In genomic region chr2:31012384-31012783, GRCh38 we compare ENCODE assay signal across 18 cellular contexts.
DNase-seq lines count a peak whose midpoint lies in the region; ATAC-seq, FAIRE-seq and TF ChIP-seq lines count a peak whose summit lies in the region.
"Had no signal": no experiment of that assay in that cellular context is flagged by ENCODE, and none has a peak within 500 bp of the region (broad histone marks: within the 10 kb centered on the region; RNA-seq: fewer than 3 reads in every experiment).

No MANE protein-coding gene starts in this region.

- H3K36me3 ChIP-seq in H1 (ENCODE audit: control insufficient read depth in 2 of 4, insufficient read depth in 4 of 4, low read length in 3 of 4), result no peaks in the 10 kb centered on the region
- H3K36me3 ChIP-seq in neutrophil, result no peaks in the 10 kb centered on the region
- H3K36me3 ChIP-seq in PC-3 (ENCODE audit: low read depth, low read length), result no peaks in the 10 kb centered on the region

- H3K4me2 ChIP-seq in H1 (ENCODE audit: insufficient read depth in 1 of 2, low read depth in 2 of 2, low read length in 2 of 2), result no peak overlapping the region
- no peak overlapping the region for H3K4me2 ChIP-seq in PC-3 (ENCODE audit: low read length)

- peak overlapping the region; percentile 68; the same call in 1 of the 2 replicates for H2BK12ac ChIP-seq in H1 (ENCODE audit: low read depth, low read length)

- H3K27me3 ChIP-seq in H1 (replicated peaks in 1 of 4; ENCODE audit: control insufficient read depth in 3 of 4, extremely low read depth in 1 of 4, insufficient read depth in 3 of 4, low read length in 3 of 4) (no peaks in the 10 kb centered on the region), neutrophil (no peaks in the 10 kb centered on the region), PC-3 (ENCODE audit: low read length) (peaks cover 15% of the 10 kb centered on the region; the same call in 1 of the 2 replicates)

- no peak overlapping the region for H3K4ac ChIP-seq in H1 (replicated peaks; ENCODE audit: insufficient read length, low read depth, low read length)

- H4K91ac ChIP-seq in H1 (replicated peaks; ENCODE audit: insufficient read length, low read length), result no peak overlapping the region

- H2BK15ac ChIP-seq in H1 (ENCODE audit: low read length), result no peak overlapping the region

- intact Hi-C loops in PC-3 (cut with micrococcal nuclease), result no loop called here

- no peak overlapping the region for H3K23ac ChIP-seq in H1 (ENCODE audit: insufficient read length)

- H4K20me1 ChIP-seq in H1 (replicated peaks in 1 of 2; ENCODE audit: control insufficient read depth in 1 of 2, insufficient read depth in 2 of 2, low read length in 2 of 2) (no peaks in the 10 kb centered on the region), PC-3 (ENCODE audit: low read length) (no peaks in the 10 kb centered on the region)

- FAIRE-seq in H1 (lab: Jason Lieb, UNC), result no peak
- FAIRE-seq: G401.6, GM18507 had no signal

- WGBS in H1 (ENCODE audit: extremely low coverage in 1 of 2, insufficient coverage in 1 of 2, insufficient read length in 1 of 2, insufficient replicate concordance in 2 of 2, low coverage in 1 of 2, low lambda C conversion rate in 2 of 2, missing lambda C conversion rate in 1 of 2), 2 experiments, result 92% methylated on average over 1 of the region's 1 CpG; no CpG with 5 or more reads in 1 of the 2 experiments

- H3K23me2 ChIP-seq in H1 (ENCODE audit: low read depth, low read length), result no peaks in the 10 kb centered on the region

- DNase-seq in NCI-H1417 (lab: John Stamatoyannopoulos, UW) (peak in 2 of 3 experiments; percentile 69 to 84), NCI-H1417 treated with DMSO at 0.1 percent for 48 hours (lab: John Stamatoyannopoulos, UW) (no peak), H1 (ENCODE audit: low read depth in 1 of 2, low spot score in 2 of 2) (no peak), PC-3 (no peak)
- DNase-seq: CD8-positive, alpha-beta memory T cell; DMS79 treated with DMSO at 0.1 percent for 48 hours; GOT3; Kasumi-1; NCI-H2029 treated with DMSO at 0.1 percent for 48 hours; NCI-H524 treated with DMSO at 0.1 percent for 48 hours; SIG-M5 had no signal

- H3K27ac ChIP-seq in H1 (ENCODE audit: low read depth, low read length) (no peak overlapping the region), neutrophil (peak overlapping the region; percentile 73), PC-3 (ENCODE audit: low read length) (no peak overlapping the region)
- H3K27ac ChIP-seq: 22Rv1 had no signal

- H4K8ac ChIP-seq in H1 (ENCODE audit: extremely low read depth, insufficient read depth, low read length), result no peak overlapping the region

- H4K5ac ChIP-seq in H1 (ENCODE audit: insufficient read length, low read depth, low read length), result no peak overlapping the region

- H3K4me3 ChIP-seq in H1 (ENCODE audit: extremely low read depth in 1 of 4, insufficient read depth in 2 of 4, low read depth in 3 of 4, low read length in 4 of 4) (no peak overlapping the region), neutrophil (ENCODE audit: low read depth in 1 of 2, low read length in 1 of 2) (peak overlapping the region in 1 of 2 experiments; percentile 8), PC-3 (ENCODE audit: low read length) (no peak overlapping the region)

- BruUV-seq in PC-3 (replicated peaks; lab: Mats Ljungman, UMichigan), result no TSS peak

- H2AK5ac ChIP-seq in H1 (ENCODE audit: low read depth, low read length), result 0 out of 2 replicates have a peak overlapping the region, but pooled peaks have one; percentile 65

- H2BK5ac ChIP-seq in H1 (ENCODE audit: low read depth, low read length), result no peak overlapping the region

- H3F3A ChIP-seq in PC-3 (ENCODE audit: low read length, unreplicated experiment), result no peaks in the 10 kb centered on the region

- no peaks in the 10 kb centered on the region for H3K79me2 ChIP-seq in H1 (ENCODE audit: control insufficient read depth in 1 of 2, insufficient read depth in 2 of 2, low read length in 2 of 2)
- no peaks in the 10 kb centered on the region for H3K79me2 ChIP-seq in PC-3 (ENCODE audit: low read length)

- peak; percentile 52 for ATAC-seq in HG03280 (IDR thresholded peaks at IDR 0.05; ENCODE audit: unreplicated experiment)
- no peak for ATAC-seq in PC-3
- no peak for ATAC-seq in HG02884 (IDR thresholded peaks at IDR 0.05; ENCODE audit: unreplicated experiment)
- no peak for ATAC-seq in HG03196 (IDR thresholded peaks at IDR 0.05; ENCODE audit: unreplicated experiment)

- H2BK120ac ChIP-seq in H1 (replicated peaks; ENCODE audit: low read depth, low read length), result no peak overlapping the region

- H2AFZ ChIP-seq in H1 (ENCODE audit: low read length) (no peak overlapping the region), PC-3 (ENCODE audit: low read length) (no peak overlapping the region)

- CTCF ChIA-PET in H1 (lab: Charles Lee; ENCODE audit: partially characterized antibody) (interaction anchor here (1.4 to 1.8 kb wide), 3 partner anchors 16 to 158 kb away, joined by 4 to 7 read pairs (median 4); no protein-coding TSS in a partner anchor), PC-3 (lab: Charles Lee) (no interaction called here)

- TF ChIP-seq POLR2A in H1 (IDR thresholded peaks at IDR 0.05; ENCODE audit: control extremely low read depth in 1 of 2, low read depth in 2 of 2, low read length in 2 of 2), result no peak

- no peaks in the 10 kb centered on the region for H3K9me2 ChIP-seq in PC-3 (replicated peaks; ENCODE audit: low read length)

- POLR2A ChIA-PET in H1 (lab: Charles Lee; ENCODE audit: partially characterized antibody) (no interaction called here), PC-3 (lab: Charles Lee; ENCODE audit: unreplicated experiment) (no interaction called here)

- peaks cover 2 to 4% (median 3%) of the 10 kb centered on the region in 4 experiments; a peak in 3 of 7 replicates for H3K4me1 ChIP-seq in H1 (replicated peaks in 1 of 4; ENCODE audit: control insufficient read depth in 3 of 4, insufficient read depth in 4 of 4, low read length in 3 of 4)
- H3K4me1 ChIP-seq in neutrophil (ENCODE audit: control insufficient read depth in 1 of 2, insufficient read depth in 1 of 2, low read depth in 1 of 2, low read length in 1 of 2), result peaks cover 35 to 45% of the 10 kb centered on the region in 2 experiments
- no peaks in the 10 kb centered on the region for H3K4me1 ChIP-seq in PC-3 (ENCODE audit: insufficient read depth, low read length)

- no peak overlapping the region for H3K14ac ChIP-seq in H1 (ENCODE audit: insufficient read length)

- no peak for TF ChIP-seq RAD21 in H1 (IDR thresholded peaks at IDR 0.05 in 1 of 2, conservative IDR thresholded peaks at IDR 0.05 in 1 of 2; ENCODE audit: low read depth in 2 of 2, low read length in 2 of 2)

- TF ChIP-seq CTCF in H1 (IDR thresholded peaks at IDR 0.05; ENCODE audit: control extremely low read depth in 1 of 3, insufficient read depth in 1 of 3, low read depth in 1 of 3, low read length in 3 of 3), result no peak
- no peak for TF ChIP-seq CTCF in neutrophil (IDR thresholded peaks at IDR 0.05)
- no peak for TF ChIP-seq CTCF in PC-3 (conservative IDR thresholded peaks at IDR 0.05; ENCODE audit: low read depth, low read length)

- no peak overlapping the region for H3K18ac ChIP-seq in H1 (ENCODE audit: extremely low read depth, low read length)

- no peak overlapping the region for H3K56ac ChIP-seq in H1 (replicated peaks; ENCODE audit: insufficient read length, low read depth, low read length)

- no peak for TF ChIP-seq EP300 in H1 (IDR thresholded peaks at IDR 0.05; ENCODE audit: borderline replicate concordance in 1 of 2, low read depth in 2 of 2, low read length in 2 of 2)

- no peak overlapping the region for H2BK20ac ChIP-seq in H1 (ENCODE audit: low read length)

- H3K9ac ChIP-seq in H1 (replicated peaks in 1 of 4; ENCODE audit: extremely low read depth in 1 of 4, low read depth in 3 of 4, low read length in 3 of 4), result no peak overlapping the region
- H3K9ac ChIP-seq in PC-3 (ENCODE audit: low read length), result no peak overlapping the region

- no peaks in the 10 kb centered on the region; the same call in 1 of the 2 replicates for H3K79me1 ChIP-seq in H1 (ENCODE audit: low read depth, low read length)

- H3K9me3 ChIP-seq in H1 (ENCODE audit: insufficient read depth in 2 of 2, low read depth in 1 of 2, low read length in 1 of 2) (no peaks in the 10 kb centered on the region), neutrophil (no peaks in the 10 kb centered on the region), PC-3 (ENCODE audit: low read length) (no peaks in the 10 kb centered on the region)

Comparison
In these comparisons a context has a peak if more than half of its experiments do, and no peak if none do; other contexts are left out.
1. DNase-seq: peak in NCI-H1417 (2 of 3); none in NCI-H1417 treated with DMSO at 0.1 percent for 48 hours (single experiment), H1 (0 of 2) and PC-3 (single experiment).